1 cellular context compared by ENCODE assay signal in genomic region chr1:225422033-225422605, GRCh38.
TF ChIP-seq lines count a peak whose summit lies in the region.

No MANE protein-coding gene starts in this region.

TF ChIP-seq in endothelial cell of umbilical vein, 7 proteins besides CTCF, POLR2A, EP300 and RAD21:
- TF ChIP-seq JUN (IDR thresholded peaks at IDR 0.05; ENCODE audit: borderline replicate concordance, insufficient read depth, insufficient read length, low read depth) = no peak
- no peak for TF ChIP-seq MAX (IDR thresholded peaks at IDR 0.05; ENCODE audit: insufficient read depth, insufficient read length)
- TF ChIP-seq EZH2 (IDR thresholded peaks at IDR 0.05; ENCODE audit: borderline replicate concordance, low read depth, low read length, severe bottlenecking) = no peak
- TF ChIP-seq GATA2 (IDR thresholded peaks at IDR 0.05; ENCODE audit: insufficient read depth, insufficient read length, low read depth, low read length) = no peak
- no peak for TF ChIP-seq FOS (IDR thresholded peaks at IDR 0.05; ENCODE audit: borderline replicate concordance, insufficient read depth, low read length)
- TF ChIP-seq POLR2AphosphoS5 (IDR thresholded peaks at IDR 0.05; ENCODE audit: insufficient read depth, low read depth, low read length) = no peak
- TF ChIP-seq MYC (IDR thresholded peaks at IDR 0.05; ENCODE audit: low read depth, low read length) = no peak
